Comparison of ENCODE assay signal across 15 cellular contexts in the genomic region with DNA sequence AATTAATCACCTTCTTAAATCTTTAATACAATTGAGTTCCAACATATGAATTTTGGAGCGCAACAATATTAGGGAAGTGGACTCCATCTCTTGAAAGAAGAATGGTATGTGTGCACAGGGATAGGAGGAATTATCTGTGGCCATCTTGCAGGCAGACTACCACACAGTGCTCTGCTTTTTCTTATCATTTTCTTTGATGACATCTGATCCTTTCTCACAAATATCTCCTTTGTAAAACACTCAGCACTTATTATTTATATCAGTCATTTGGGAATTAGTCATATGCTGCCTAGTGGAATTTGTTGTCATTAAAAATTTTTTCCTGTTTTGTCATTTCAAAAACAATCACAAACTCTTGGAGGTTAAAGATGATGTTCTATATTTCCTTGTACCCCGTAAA.
DNase-seq lines count a peak whose midpoint lies in the region; ATAC-seq and TF ChIP-seq lines count a peak whose summit lies in the region.
"Had no signal": no experiment of that assay in that cellular context is flagged by ENCODE, and none has a peak within 500 bp of the region (broad histone marks: within the 10 kb centered on the region; RNA-seq: fewer than 3 reads in every experiment).

No MANE protein-coding gene starts in this region.

- H3K4me1 ChIP-seq in IMR-90 (ENCODE audit: control insufficient read depth, insufficient read depth, low read length) (peaks cover 9% of the 10 kb centered on the region), mesenchymal stem cell (ENCODE audit: control insufficient read depth, insufficient read depth, low read depth, low read length) (peaks cover 1% of the 10 kb centered on the region)

- CTCF ChIA-PET in IMR-90 (lab: Yijun Ruan, JAX) = no interaction called here
- CTCF ChIA-PET in CD4-positive, alpha-beta T cell (lab: Charles Lee) = no interaction called here

- peak overlapping the region; percentile 98 for H2BK120ac ChIP-seq in IMR-90 (ENCODE audit: low read depth, low read length)
- no peak overlapping the region for H2BK120ac ChIP-seq in mesenchymal stem cell (ENCODE audit: low read depth, low read length)

- intact Hi-C loops in IMR-90 (cut with micrococcal nuclease) = no loop called here
- intact Hi-C loops in CD4-positive, alpha-beta T cell (cut with DNase I, micrococcal nuclease) = no loop called here
- intact Hi-C loops in left ventricle myocardium superior (cut with micrococcal nuclease) = no loop called here

- H3K27me3 ChIP-seq in IMR-90 (ENCODE audit: control insufficient read depth, insufficient read depth, low read length) (no peaks in the 10 kb centered on the region), mesenchymal stem cell (ENCODE audit: control insufficient read depth in 1 of 2, insufficient read depth in 1 of 2, low read length in 2 of 2) (no peaks in the 10 kb centered on the region)
- H3K27me3 ChIP-seq in CD4-positive, alpha-beta T cell (ENCODE audit: control insufficient read depth, insufficient read depth, low read length) = no peaks in the 10 kb centered on the region

- 0 out of 2 replicates have a peak, but pooled peaks cover 5% of the 10 kb centered on the region for H3K9me1 ChIP-seq in IMR-90 (ENCODE audit: insufficient read depth, low read length)

- peak overlapping the region; percentile 79; the same call in 1 of the 2 replicates for H3K56ac ChIP-seq in IMR-90 (ENCODE audit: extremely low read depth, insufficient read depth, low read length)

- H2BK5ac ChIP-seq in IMR-90 (ENCODE audit: low read depth, low read length, poor library complexity, severe bottlenecking) (peak overlapping the region; percentile 88), mesenchymal stem cell (ENCODE audit: low read depth, low read length, poor library complexity, severe bottlenecking) (no peak overlapping the region)

- H2AFZ ChIP-seq in IMR-90 (replicated peaks; ENCODE audit: low read length, poor library complexity) = no peak overlapping the region
- no peak overlapping the region for H2AFZ ChIP-seq in mesenchymal stem cell (ENCODE audit: low read depth, low read length)
- H2AFZ ChIP-seq: PC-9 had no signal

- peak overlapping the region; percentile 90; the same call in 1 of the 3 replicates for H2BK15ac ChIP-seq in IMR-90 (ENCODE audit: low read depth, low read length)
- H2BK15ac ChIP-seq in mesenchymal stem cell (ENCODE audit: low read depth, poor library complexity, severe bottlenecking) = no peak overlapping the region

- H4K8ac ChIP-seq in IMR-90 (ENCODE audit: low read depth in 2 of 2, low read length in 2 of 2) = peak overlapping the region; percentile 51 to 94; a peak in 1 of 4 replicates
- H4K8ac ChIP-seq in mesenchymal stem cell (ENCODE audit: low read length) = no peak overlapping the region

- H4K91ac ChIP-seq in IMR-90 (ENCODE audit: insufficient read depth, low read depth, low read length) = peak overlapping the region; percentile 94; the same call in 1 of the 2 replicates
- no peak overlapping the region for H4K91ac ChIP-seq in mesenchymal stem cell (ENCODE audit: low read length)

- no TSS peak for BruUV-seq in IMR-90 (replicated peaks; lab: Mats Ljungman, UMichigan)

- H3K4me3 ChIP-seq in IMR-90 (ENCODE audit: insufficient read depth, low read depth, low read length) (no peak overlapping the region), astrocyte of the spinal cord (ENCODE audit: low read depth, low read length) (no peak overlapping the region), mesenchymal stem cell (ENCODE audit: insufficient read depth in 1 of 2, low read depth in 1 of 2, low read length in 2 of 2) (no peak overlapping the region)
- H3K4me3 ChIP-seq: PC-9 had no signal

- no peaks in the 10 kb centered on the region for H4K20me1 ChIP-seq in IMR-90 (ENCODE audit: insufficient read depth, low read length)

- H4K5ac ChIP-seq in IMR-90 (ENCODE audit: low read depth, low read length) = no peak overlapping the region

- H3K4ac ChIP-seq in IMR-90 (ENCODE audit: low read depth, low read length) = peak overlapping the region; percentile 98; the same call in 1 of the 2 replicates
- no peak overlapping the region for H3K4ac ChIP-seq in mesenchymal stem cell (ENCODE audit: low read depth in 1 of 2, low read length in 2 of 2)

- H3K27ac ChIP-seq in IMR-90 (ENCODE audit: insufficient read depth, low read length) (no peak overlapping the region), mesenchymal stem cell (ENCODE audit: low read length, poor library complexity, severe bottlenecking) (peak overlapping the region; percentile 76)
- no peak overlapping the region for H3K27ac ChIP-seq in CD4-positive, alpha-beta T cell (ENCODE audit: low read depth, low read length)
- H3K27ac ChIP-seq: C4-2B, PC-9 had no signal

- no peaks in the 10 kb centered on the region for H3K36me3 Mint-ChIP-seq in CD4-positive, alpha-beta T cell (ENCODE audit: low read depth)
- H3K36me3 Mint-ChIP-seq in activated T-cell treated with anti-CD3 and anti-CD28 coated beads, Interleukin-2, amount 50 U/mL, for 72 hours (ENCODE audit: insufficient read depth in 2 of 2) = no peaks in the 10 kb centered on the region

- ATAC-seq in IMR-90 (ENCODE audit: low read depth) (peak; percentile 83), left ventricle myocardium superior (no peak)
- ATAC-seq in CD4-positive, alpha-beta T cell (ENCODE audit: poor library complexity) = no peak
- no peak for ATAC-seq in activated T-cell treated with anti-CD3 and anti-CD28 coated beads, Interleukin-2, amount 50 U/mL, for 72 hours (replicated peaks in 1 of 2)

- H3K9me3 ChIP-seq in IMR-90 (ENCODE audit: control insufficient read depth, insufficient read depth, low read length) (no peaks in the 10 kb centered on the region), mesenchymal stem cell (ENCODE audit: control insufficient read depth, low read length) (no peaks in the 10 kb centered on the region)
- no peaks in the 10 kb centered on the region for H3K9me3 ChIP-seq in CD4-positive, alpha-beta T cell (ENCODE audit: control insufficient read depth, low read length)

- TF ChIP-seq POLR2A in IMR-90 (IDR thresholded peaks at IDR 0.05; ENCODE audit: low read depth, low read length) = no peak

- dilution Hi-C loops in IMR-90 (cut with HindIII; ENCODE audit: low sequenced_read_pairs, unreplicated experiment) = no loop called here

- no peaks in the 10 kb centered on the region for H3K27me3 Mint-ChIP-seq in CD4-positive, alpha-beta T cell
- H3K27me3 Mint-ChIP-seq in activated T-cell treated with anti-CD3 and anti-CD28 coated beads, Interleukin-2, amount 50 U/mL, for 72 hours (ENCODE audit: low read depth) = no peaks in the 10 kb centered on the region

- H3K23ac ChIP-seq in IMR-90 (ENCODE audit: low read depth, low read length) (peak overlapping the region; percentile 86; the same call in 1 of the 2 replicates), mesenchymal stem cell (ENCODE audit: low read length in 2 of 2) (no peak overlapping the region)

- no peaks in the 10 kb centered on the region for H3K9me3 Mint-ChIP-seq in CD4-positive, alpha-beta T cell
- peaks cover 8% of the 10 kb centered on the region in 2 donors for H3K9me3 Mint-ChIP-seq in activated T-cell treated with anti-CD3 and anti-CD28 coated beads, Interleukin-2, amount 50 U/mL, for 72 hours

- in situ Hi-C loops in Caki2 (cut with HindIII; ENCODE audit: low pct_unique_long_range_greater_than_20kb, low sequenced_read_pairs) (no loop called here), IMR-90 (cut with MboI; ENCODE audit: low sequenced_read_pairs) (no loop called here), astrocyte of the spinal cord (cut with HindIII; ENCODE audit: low sequenced_read_pairs) (no loop called here)

- H3K14ac ChIP-seq in IMR-90 (replicated peaks; ENCODE audit: low read depth, low read length) = no peak overlapping the region
- no peak overlapping the region for H3K14ac ChIP-seq in mesenchymal stem cell (ENCODE audit: low read length in 2 of 2)

- H3K4me3 Mint-ChIP-seq in CD4-positive, alpha-beta T cell = no peak overlapping the region
- H3K4me3 Mint-ChIP-seq in activated T-cell treated with anti-CD3 and anti-CD28 coated beads, Interleukin-2, amount 50 U/mL, for 72 hours = no peak overlapping the region

- H3K9ac ChIP-seq in IMR-90 (ENCODE audit: low read depth, low read length) (no peak overlapping the region), mesenchymal stem cell (ENCODE audit: low read length) (no peak overlapping the region)

- no peaks in the 10 kb centered on the region for H3K4me1 Mint-ChIP-seq in CD4-positive, alpha-beta T cell (ENCODE audit: low read depth)
- no peaks in the 10 kb centered on the region for H3K4me1 Mint-ChIP-seq in activated T-cell treated with anti-CD3 and anti-CD28 coated beads, Interleukin-2, amount 50 U/mL, for 72 hours (ENCODE audit: low read depth)

- H3K27ac Mint-ChIP-seq in CD4-positive, alpha-beta T cell = no peak overlapping the region
- H3K27ac Mint-ChIP-seq in activated T-cell treated with anti-CD3 and anti-CD28 coated beads, Interleukin-2, amount 50 U/mL, for 72 hours = no peak overlapping the region

- H3K36me3 ChIP-seq in IMR-90 (ENCODE audit: control insufficient read depth, insufficient read depth, low read length) = no peaks in the 10 kb centered on the region
- no peaks in the 10 kb centered on the region for H3K36me3 ChIP-seq in mesenchymal stem cell (ENCODE audit: control insufficient read depth in 1 of 2, insufficient read depth in 2 of 2, low read depth in 1 of 2, low read length in 2 of 2)

- WGBS in IMR-90 (ENCODE audit: extremely low coverage in 2 of 2, insufficient read length in 1 of 2), 2 experiments = no CpG with 5 or more reads among the region's 2 CpGs
- WGBS in mesenchymal stem cell = no CpG with 5 or more reads among the region's 2 CpGs

- POLR2A ChIA-PET in IMR-90 (lab: Charles Lee; ENCODE audit: unreplicated experiment) = interaction anchor here (0.6 kb wide), 1 partner anchor 113 kb away, joined by 5 read pairs; no protein-coding TSS in a partner anchor
- POLR2A ChIA-PET in CD4-positive, alpha-beta T cell (lab: Charles Lee) = no interaction called here

- H2AK5ac ChIP-seq in IMR-90 (ENCODE audit: low read depth, low read length) (no peak overlapping the region), mesenchymal stem cell (ENCODE audit: low read length, severe bottlenecking) (no peak overlapping the region)

- no peak overlapping the region for H2AK9ac ChIP-seq in IMR-90 (replicated peaks; ENCODE audit: low read depth, low read length, poor library complexity)

- H2BK20ac ChIP-seq in IMR-90 (ENCODE audit: low read depth, low read length) = peak overlapping the region; percentile 100

- no peak for TF ChIP-seq RAD21 in IMR-90 (IDR thresholded peaks at IDR 0.05; ENCODE audit: low read length)

- DNase-seq in Caki2 (ENCODE audit: low read depth) (peak; percentile 63), IMR-90 (peak; percentile 67), astrocyte of the spinal cord (ENCODE audit: low read depth, low spot score) (peak; percentile 11), mesenchymal stem cell (peak; percentile 5), RPMI8226 (no peak), left ventricle myocardium superior (no peak)
- no peak for DNase-seq in CD4-positive, alpha-beta T cell
- no peak for DNase-seq in activated T-cell treated with anti-CD3 and anti-CD28 coated beads, Interleukin-2, amount 50 U/mL, for 72 hours
- DNase-seq: COR-L47, KBM-7, NCI-H1417 treated with DMSO at 0.1 percent for 48 hours, NCI-H1930, NCI-H748 treated with DMSO at 0.1 percent for 48 hours, PC-9 had no signal

- H2BK12ac ChIP-seq in mesenchymal stem cell (ENCODE audit: low read length in 2 of 2) = no peak overlapping the region

- H3K79me1 ChIP-seq in IMR-90 (ENCODE audit: low read depth in 1 of 2, low read length in 2 of 2) (no peaks in the 10 kb centered on the region), mesenchymal stem cell (replicated peaks; ENCODE audit: low read length, poor library complexity, severe bottlenecking) (no peaks in the 10 kb centered on the region)

- no peak overlapping the region for H3K18ac ChIP-seq in IMR-90 (ENCODE audit: low read depth, low read length)
- H3K18ac ChIP-seq in mesenchymal stem cell (ENCODE audit: low read depth in 1 of 2, low read length in 2 of 2) = no peak overlapping the region

- no peak for TF ChIP-seq CTCF in IMR-90 (conservative IDR thresholded peaks at IDR 0.05; ENCODE audit: low read depth, low read length)
- TF ChIP-seq CTCF in astrocyte of the spinal cord (IDR thresholded peaks at IDR 0.05; ENCODE audit: low read depth, low read length) = no peak
- TF ChIP-seq CTCF in CD4-positive, alpha-beta T cell (IDR thresholded peaks at IDR 0.05) = no peak

- H3K4me2 ChIP-seq in IMR-90 (ENCODE audit: low read depth, low read length) = no peak overlapping the region
- H3K4me2 ChIP-seq in mesenchymal stem cell (ENCODE audit: low read length, poor library complexity, severe bottlenecking) = no peak overlapping the region
- H3K4me2 ChIP-seq: PC-9 had no signal

Comparison
In these comparisons a context has a peak if more than half of its experiments do, and no peak if none do; other contexts are left out.
1. DNase-seq: peak in Caki2 (single experiment), IMR-90 (single experiment), astrocyte of the spinal cord (single experiment) and mesenchymal stem cell (single experiment); none in RPMI8226 (single experiment), CD4-positive, alpha-beta T cell (0 of 10), left ventricle myocardium superior (single experiment) and activated T-cell treated with anti-CD3 and anti-CD28 coated beads, Interleukin-2, amount 50 U/mL, for 72 hours (0 of 2).